ENCODE assay signal across 11 cellular contexts in genomic region chr22:20552913-20553401, GRCh38. TPM values are rescaled to one million over a fixed set of nuclear protein-coding genes. Genes with fewer than 3 reads are reported as not detected.
DNase-seq lines count a peak whose midpoint lies in the region; ATAC-seq and TF ChIP-seq lines count a peak whose summit lies in the region.
"Had no signal": no experiment of that assay in that cellular context is flagged by ENCODE, and none has a peak within 500 bp of the region (broad histone marks: within the 10 kb centered on the region; RNA-seq: fewer than 3 reads in every experiment).

No MANE protein-coding gene starts in this region.

- peaks cover 29% of the 10 kb centered on the region for H3K36me3 ChIP-seq in CD4-positive, CD25-positive, alpha-beta regulatory T cell (ENCODE audit: control insufficient read depth, insufficient read depth, low read length)
- H3K36me3 ChIP-seq in cardiac muscle cell (peaks cover 3% of the 10 kb centered on the region), prostate gland (peaks cover 0 to 1% of the 10 kb centered on the region in 2 donors)

- peaks cover 100% of the 10 kb centered on the region for H3K4me1 ChIP-seq in CD4-positive, CD25-positive, alpha-beta regulatory T cell (ENCODE audit: control insufficient read depth, insufficient read depth, low read length, poor library complexity, severe bottlenecking)
- peaks cover 53% of the 10 kb centered on the region for H3K4me1 ChIP-seq in cardiac muscle cell (ENCODE audit: low read depth)
- peaks cover 6% of the 10 kb centered on the region for H3K4me1 ChIP-seq in prostate gland (replicated peaks)

- H3K27ac Mint-ChIP-seq in CD4-positive, CD25-positive, alpha-beta regulatory T cell = peak overlapping the region; percentile 98 to 99 (median 99)
- peak overlapping the region; percentile 98 for H3K27ac Mint-ChIP-seq in activated naive CD4-positive, alpha-beta T cell treated with anti-CD3 and anti-CD28 coated beads, Interleukin-2, amount 50 U/mL, for 72 hours

- peaks cover 42% of the 10 kb centered on the region for H3K36me3 Mint-ChIP-seq in CD4-positive, CD25-positive, alpha-beta regulatory T cell
- peaks cover 30 to 45% of the 10 kb centered on the region in 2 donors for H3K36me3 Mint-ChIP-seq in activated naive CD4-positive, alpha-beta T cell treated with anti-CD3 and anti-CD28 coated beads, Interleukin-2, amount 50 U/mL, for 72 hours

- no peaks in the 10 kb centered on the region for H3K9me3 Mint-ChIP-seq in CD4-positive, CD25-positive, alpha-beta regulatory T cell
- peaks cover 0 to 4% of the 10 kb centered on the region in 2 donors for H3K9me3 Mint-ChIP-seq in activated naive CD4-positive, alpha-beta T cell treated with anti-CD3 and anti-CD28 coated beads, Interleukin-2, amount 50 U/mL, for 72 hours

- H3K27ac ChIP-seq in CD4-positive, CD25-positive, alpha-beta regulatory T cell (ENCODE audit: insufficient read depth, low read length, poor library complexity, severe bottlenecking) = peak overlapping the region; percentile 95
- H3K27ac ChIP-seq in cardiac muscle cell (peak overlapping the region; percentile 82), prostate gland (peak overlapping the region; percentile 68 to 70)
- H3K27ac ChIP-seq: neutrophil had no signal

- ATAC-seq in CD4-positive, CD25-positive, alpha-beta regulatory T cell (ENCODE audit: low read depth in 2 of 2) = no peak
- no peak for ATAC-seq in activated naive CD4-positive, alpha-beta T cell treated with anti-CD3 and anti-CD28 coated beads, Interleukin-2, amount 50 U/mL, for 72 hours
- no peak for ATAC-seq in HG03378 (IDR thresholded peaks at IDR 0.05; ENCODE audit: unreplicated experiment)

- peaks cover 22 to 100% (median 69%) of the 10 kb centered on the region in 4 donors for H3K4me1 Mint-ChIP-seq in CD4-positive, CD25-positive, alpha-beta regulatory T cell

- TF ChIP-seq CTCF in cardiac muscle cell (IDR thresholded peaks at IDR 0.05; ENCODE audit: low read depth, low read length) (no peak), prostate gland (IDR thresholded peaks at IDR 0.05) (no peak)

- DNase-seq in CD4-positive, CD25-positive, alpha-beta regulatory T cell = no peak
- no peak for DNase-seq in activated naive CD4-positive, alpha-beta T cell treated with anti-CD3 and anti-CD28 coated beads, Interleukin-2, amount 50 U/mL, for 72 hours (ENCODE audit: low spot score in 2 of 2)
- DNase-seq in cardiac muscle cell (ENCODE audit: low read depth in 1 of 2, low spot score in 1 of 2) (peak in 1 of 2 donors; percentile 24), prostate gland (ENCODE audit: low spot score) (no peak), putamen (ENCODE audit: low spot score) (no peak), H4 (ENCODE audit: low spot score) (no peak), G401 (ENCODE audit: low spot score) (no peak)
- DNase-seq: cerebellar nuclear complex, DMS53 had no signal

- peak overlapping the region; percentile 53 to 90 (median 78) for H3K4me3 Mint-ChIP-seq in CD4-positive, CD25-positive, alpha-beta regulatory T cell

- in situ Hi-C loops in G401 (cut with HindIII; ENCODE audit: low sequenced_read_pairs) = no loop called here

- intact Hi-C loops in prostate gland (cut with DNase I) = loop anchor here (5.0 to 10.0 kb wide), 2 partner anchors 46 to 118 kb away; partner anchors contain the start of genes MED15 and SCARF2

- TF ChIP-seq POLR2A in prostate gland (IDR thresholded peaks at IDR 0.05) = no peak

- no peaks in the 10 kb centered on the region for H3K27me3 Mint-ChIP-seq in CD4-positive, CD25-positive, alpha-beta regulatory T cell

- no peaks in the 10 kb centered on the region for H3K27me3 ChIP-seq in CD4-positive, CD25-positive, alpha-beta regulatory T cell (ENCODE audit: control insufficient read depth, insufficient read depth, low read length)
- H3K27me3 ChIP-seq in cardiac muscle cell (no peaks in the 10 kb centered on the region), prostate gland (replicated peaks; ENCODE audit: insufficient read depth) (no peaks in the 10 kb centered on the region)
- H3K27me3 ChIP-seq: neutrophil had no signal

- WGBS in prostate gland = 54% methylated on average over 8 of the region's 8 CpGs

- peak overlapping the region; percentile 87 for H3K4me3 ChIP-seq in CD4-positive, CD25-positive, alpha-beta regulatory T cell (ENCODE audit: low read depth, low read length)
- no peak overlapping the region for H3K4me3 ChIP-seq in cardiac muscle cell
- H3K4me3 ChIP-seq in prostate gland = no peak overlapping the region

- H3K9me3 ChIP-seq in CD4-positive, CD25-positive, alpha-beta regulatory T cell (ENCODE audit: control insufficient read depth in 2 of 2, low read length in 2 of 2) = no peaks in the 10 kb centered on the region
- H3K9me3 ChIP-seq in cardiac muscle cell (ENCODE audit: low read depth) (no peaks in the 10 kb centered on the region), prostate gland (no peaks in the 10 kb centered on the region)
- H3K9me3 ChIP-seq: neutrophil had no signal

RNA-seq across cellular contexts. Expression of gene MED15, which starts 45.5 kb away (rescaled TPM):
- total RNA-seq in CD4-positive, CD25-positive, alpha-beta regulatory T cell = 397 TPM
- 10 to 100 TPM; 35.1 to 43.0 (median 38.5) TPM for polyA plus RNA-seq in CD4-positive, CD25-positive, alpha-beta regulatory T cell
- 100 to 1,000 TPM in 1 of 2 donors, 10 to 100 TPM in 1; 88.9 to 137 TPM for total RNA-seq in activated naive CD4-positive, alpha-beta T cell treated with anti-CD3 and anti-CD28 coated beads, Interleukin-2, amount 50 U/mL, for 72 hours
- total RNA-seq in cardiac muscle cell (41.9 and 45.1 TPM in 2 replicates), prostate gland (10 to 100 TPM; 43.2 to 87.1 TPM)
- 45.3 and 59.5 TPM in 2 replicates for polyA plus RNA-seq in cardiac muscle cell
- total RNA-seq in H4 (2014; rRNA removed; shearing (Covaris generic)) = 5.7 and 9.1 TPM in 2 replicates
- total RNA-seq in G401 (2014; rRNA removed; shearing (Covaris generic)) = 10.5 and 19.0 TPM in 2 replicates

RNA-seq across cellular contexts. Expression of gene KLHL22, which starts 57.4 kb away (rescaled TPM):
- 55.6 TPM for total RNA-seq in CD4-positive, CD25-positive, alpha-beta regulatory T cell
- 10 to 100 TPM; 40.1 to 48.1 (median 42.4) TPM for polyA plus RNA-seq in CD4-positive, CD25-positive, alpha-beta regulatory T cell
- 10 to 100 TPM; 18.0 to 20.2 TPM for total RNA-seq in activated naive CD4-positive, alpha-beta T cell treated with anti-CD3 and anti-CD28 coated beads, Interleukin-2, amount 50 U/mL, for 72 hours
- total RNA-seq in cardiac muscle cell (53.3 and 55.0 TPM in 2 replicates), prostate gland (10 to 100 TPM; 45.1 to 51.3 TPM)
- 31.9 and 33.8 TPM in 2 replicates for polyA plus RNA-seq in cardiac muscle cell
- 8.6 and 13.7 TPM in 2 replicates for total RNA-seq in H4 (2014; rRNA removed; shearing (Covaris generic))
- total RNA-seq in G401 (2014; rRNA removed; shearing (Covaris generic)) = 25.4 and 30.4 TPM in 2 replicates
